Comparison of ENCODE assay signal across 21 cellular contexts in genomic region chr13:70415141-70415540, GRCh38.
DNase-seq lines count a peak whose midpoint lies in the region; ATAC-seq, FAIRE-seq and TF ChIP-seq lines count a peak whose summit lies in the region.
"Had no signal": no experiment of that assay in that cellular context is flagged by ENCODE, and none has a peak within 500 bp of the region (broad histone marks: within the 10 kb centered on the region; RNA-seq: fewer than 3 reads in every experiment).

No MANE protein-coding gene starts in this region.

- no TSS peak for BruUV-seq in PC-3 (replicated peaks; lab: Mats Ljungman, UMichigan)

- no peak overlapping the region for H3K9ac ChIP-seq in PC-3 (ENCODE audit: low read length)

- CTCF ChIA-PET in PC-3 (lab: Charles Lee): no interaction called here
- CTCF ChIA-PET in activated naive CD4-positive, alpha-beta T cell treated with anti-CD3 and anti-CD28 coated beads for 36 hours (lab: Charles Lee): no interaction called here

- H3K36me3 ChIP-seq in PC-3 (ENCODE audit: low read depth, low read length): no peaks in the 10 kb centered on the region
- no peaks in the 10 kb centered on the region for H3K36me3 ChIP-seq in small intestine (ENCODE audit: control insufficient read depth in 2 of 2, insufficient read depth in 2 of 2, low read length in 2 of 2)

- H3K4me1 Mint-ChIP-seq in activated naive CD4-positive, alpha-beta T cell treated with anti-CD3 and anti-CD28 coated beads for 36 hours (ENCODE audit: low read depth): no peaks in the 10 kb centered on the region
- no peaks in the 10 kb centered on the region for H3K4me1 Mint-ChIP-seq in stimulated activated naive B cell treated with anti-CD40 and anti-IgM and Interleukin-4, amounts not matched to agents 10 μg/mL and 1 μg/mL and 100 μg/mL, for 72 hours
- H3K4me1 Mint-ChIP-seq: CD4-positive, alpha-beta memory T cell; H9; IgD-negative memory B cell had no signal

- FAIRE-seq in small intestine (lab: Jason Lieb, UNC): no peak
- FAIRE-seq: A204.1, GM12892, GM18507, H1 had no signal

- no peak overlapping the region for H3K4me3 ChIP-seq in PC-3 (ENCODE audit: low read length)
- H3K4me3 ChIP-seq in epithelial cell of proximal tubule (ENCODE audit: low read depth, low read length): no peak overlapping the region
- no peak overlapping the region for H3K4me3 ChIP-seq in small intestine (ENCODE audit: low read depth in 1 of 2, low read length in 2 of 2)

- H3K4me3 Mint-ChIP-seq in activated naive CD4-positive, alpha-beta T cell treated with anti-CD3 and anti-CD28 coated beads for 36 hours: no peak overlapping the region
- no peak overlapping the region for H3K4me3 Mint-ChIP-seq in stimulated activated naive B cell treated with anti-CD40 and anti-IgM and Interleukin-4, amounts not matched to agents 10 μg/mL and 1 μg/mL and 100 μg/mL, for 72 hours
- H3K4me3 Mint-ChIP-seq: CD4-positive, alpha-beta memory T cell; H9; IgD-negative memory B cell had no signal

- no peaks in the 10 kb centered on the region for H3K27me3 Mint-ChIP-seq in activated naive CD4-positive, alpha-beta T cell treated with anti-CD3 and anti-CD28 coated beads for 36 hours (ENCODE audit: low read depth)
- no peaks in the 10 kb centered on the region for H3K27me3 Mint-ChIP-seq in stimulated activated naive B cell treated with anti-CD40 and anti-IgM and Interleukin-4, amounts not matched to agents 10 μg/mL and 1 μg/mL and 100 μg/mL, for 72 hours
- H3K27me3 Mint-ChIP-seq: CD4-positive, alpha-beta memory T cell; IgD-negative memory B cell had no signal

- H3K4me1 ChIP-seq in PC-3 (ENCODE audit: insufficient read depth, low read length) (no peaks in the 10 kb centered on the region), small intestine (ENCODE audit: control insufficient read depth in 2 of 2, insufficient read depth in 1 of 2, low read depth in 1 of 2, low read length in 1 of 2) (no peaks in the 10 kb centered on the region)

- TF ChIP-seq CTCF in PC-3 (conservative IDR thresholded peaks at IDR 0.05; ENCODE audit: low read depth, low read length): no peak
- no peak for TF ChIP-seq CTCF in epithelial cell of proximal tubule (conservative IDR thresholded peaks at IDR 0.05; ENCODE audit: low read depth, low read length)

- no peaks in the 10 kb centered on the region for H3K9me3 Mint-ChIP-seq in activated naive CD4-positive, alpha-beta T cell treated with anti-CD3 and anti-CD28 coated beads for 36 hours
- peaks cover 0 to 4% of the 10 kb centered on the region in 2 donors for H3K9me3 Mint-ChIP-seq in stimulated activated naive B cell treated with anti-CD40 and anti-IgM and Interleukin-4, amounts not matched to agents 10 μg/mL and 1 μg/mL and 100 μg/mL, for 72 hours
- H3K9me3 Mint-ChIP-seq: H9 had no signal

- peak; percentile 58; the same call in 1 of the 2 replicates for ATAC-seq in PC-3
- ATAC-seq in left colon: peak; percentile 100
- no peak for ATAC-seq in stimulated activated naive B cell treated with anti-CD40 and anti-IgM and Interleukin-4, amounts not matched to agents 10 μg/mL and 1 μg/mL and 100 μg/mL, for 72 hours (replicated peaks)

- intact Hi-C loops in PC-3 (cut with micrococcal nuclease) (no loop called here), left colon (cut with DNase I, micrococcal nuclease) (no loop called here)
- intact Hi-C loops in activated naive CD4-positive, alpha-beta T cell treated with anti-CD3 and anti-CD28 coated beads for 36 hours (cut with micrococcal nuclease): no loop called here

- no peak overlapping the region for H2AFZ ChIP-seq in PC-3 (ENCODE audit: low read length)

- POLR2A ChIA-PET in PC-3 (lab: Charles Lee; ENCODE audit: unreplicated experiment): no interaction called here

- H3K27ac ChIP-seq in PC-3 (ENCODE audit: low read length) (no peak overlapping the region), small intestine (ENCODE audit: low read depth in 1 of 2, low read length in 1 of 2) (no peak overlapping the region)
- H3K27ac ChIP-seq: C4-2B had no signal

- no peak overlapping the region for H3K27ac Mint-ChIP-seq in activated naive CD4-positive, alpha-beta T cell treated with anti-CD3 and anti-CD28 coated beads for 36 hours
- no peak overlapping the region for H3K27ac Mint-ChIP-seq in stimulated activated naive B cell treated with anti-CD40 and anti-IgM and Interleukin-4, amounts not matched to agents 10 μg/mL and 1 μg/mL and 100 μg/mL, for 72 hours
- H3K27ac Mint-ChIP-seq: CD4-positive, alpha-beta memory T cell; H9; IgD-negative memory B cell had no signal

- no peaks in the 10 kb centered on the region for H3K27me3 ChIP-seq in PC-3 (ENCODE audit: low read length)
- H3K27me3 ChIP-seq in small intestine (ENCODE audit: control insufficient read depth in 2 of 2, insufficient read depth in 2 of 2, low read length in 2 of 2): no peaks in the 10 kb centered on the region

- H4K20me1 ChIP-seq in PC-3 (ENCODE audit: low read length): no peaks in the 10 kb centered on the region

- no peaks in the 10 kb centered on the region for H3F3A ChIP-seq in PC-3 (ENCODE audit: low read length, unreplicated experiment)

- no peak overlapping the region for H3K4me2 ChIP-seq in PC-3 (ENCODE audit: low read length)

- H3K9me2 ChIP-seq in PC-3 (replicated peaks; ENCODE audit: low read length): no peaks in the 10 kb centered on the region

- no peak for DNase-seq in PC-3
- DNase-seq in epithelial cell of proximal tubule (ENCODE audit: low read depth): peak; percentile 16
- DNase-seq in left colon: no peak
- DNase-seq in small intestine: peak; percentile 69
- DNase-seq in activated naive CD4-positive, alpha-beta T cell treated with anti-CD3 and anti-CD28 coated beads for 36 hours: no peak
- no peak for DNase-seq in stimulated activated naive B cell treated with anti-CD40 and anti-IgM and Interleukin-4, amounts not matched to agents 10 μg/mL and 1 μg/mL and 100 μg/mL, for 72 hours
- DNase-seq in HuH-7 (ENCODE audit: low spot score): no peak
- DNase-seq: ACHN; AML-193; CD4-positive, alpha-beta memory T cell; DMS153; DMS79; GDM1; H9; KBM-7 had no signal

- H3K79me2 ChIP-seq in PC-3 (ENCODE audit: low read length): no peaks in the 10 kb centered on the region

- H3K36me3 Mint-ChIP-seq in activated naive CD4-positive, alpha-beta T cell treated with anti-CD3 and anti-CD28 coated beads for 36 hours (ENCODE audit: low read depth): no peaks in the 10 kb centered on the region
- no peaks in the 10 kb centered on the region for H3K36me3 Mint-ChIP-seq in stimulated activated naive B cell treated with anti-CD40 and anti-IgM and Interleukin-4, amounts not matched to agents 10 μg/mL and 1 μg/mL and 100 μg/mL, for 72 hours
- H3K36me3 Mint-ChIP-seq: CD4-positive, alpha-beta memory T cell; IgD-negative memory B cell had no signal

- H3K9me3 ChIP-seq in PC-3 (ENCODE audit: low read length) (no peaks in the 10 kb centered on the region), small intestine (ENCODE audit: control insufficient read depth, low read depth) (no peaks in the 10 kb centered on the region)

Comparison
In these comparisons a context has a peak if more than half of its experiments do, and no peak if none do; other contexts are left out.
1. ATAC-seq: peak in PC-3 (single experiment) and left colon (single experiment); none in stimulated activated naive B cell treated with anti-CD40 and anti-IgM and Interleukin-4, amounts not matched to agents 10 μg/mL and 1 μg/mL and 100 μg/mL, for 72 hours (0 of 2).
2. DNase-seq: peak in epithelial cell of proximal tubule (single experiment) and small intestine (single experiment); none in PC-3 (single experiment), left colon (0 of 2), activated naive CD4-positive, alpha-beta T cell treated with anti-CD3 and anti-CD28 coated beads for 36 hours (single experiment), stimulated activated naive B cell treated with anti-CD40 and anti-IgM and Interleukin-4, amounts not matched to agents 10 μg/mL and 1 μg/mL and 100 μg/mL, for 72 hours (single experiment) and HuH-7 (single experiment).